Comparison of ENCODE assay signal across 1 cellular context in the genomic region with DNA sequence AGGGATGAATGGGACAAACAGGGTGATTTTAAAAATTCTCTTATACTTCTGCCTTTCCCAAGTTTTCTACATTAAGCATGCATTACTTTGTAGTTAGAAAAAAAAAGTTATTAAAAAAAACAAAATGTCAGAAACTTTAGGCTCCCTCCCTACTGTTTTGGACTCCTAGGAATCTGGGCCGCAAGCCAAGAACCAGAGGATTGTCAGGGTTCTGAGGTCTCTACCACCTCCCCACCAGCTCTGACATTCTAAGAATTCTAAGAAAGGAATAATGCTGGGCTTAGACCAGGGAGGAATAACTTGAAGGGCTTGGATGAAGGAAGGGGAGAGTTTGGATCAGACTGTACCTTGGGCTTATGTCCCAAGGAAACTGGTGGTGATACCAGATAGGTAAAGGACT.
TF ChIP-seq lines count a peak whose summit lies in the region.

No MANE protein-coding gene starts in this region.

TF ChIP-seq in K562, 482 proteins besides CTCF, POLR2A, EP300 and RAD21:
- no peak for TF ChIP-seq MEF2D (tag; conservative IDR thresholded peaks at IDR 0.05; ENCODE audit: low read depth)
- TF ChIP-seq, protein P1, sequence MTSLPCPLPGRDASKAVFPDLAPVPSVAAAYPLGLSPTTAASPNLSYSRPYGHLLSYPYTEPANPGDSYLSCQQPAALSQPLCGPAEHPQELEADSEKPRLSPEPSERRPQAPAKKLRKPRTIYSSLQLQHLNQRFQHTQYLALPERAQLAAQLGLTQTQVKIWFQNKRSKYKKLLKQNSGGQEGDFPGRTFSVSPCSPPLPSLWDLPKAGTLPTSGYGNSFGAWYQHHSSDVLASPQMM (CRISPR knock-in tag; IDR thresholded peaks at IDR 0.05) = no peak
- TF ChIP-seq RBM34 (IDR thresholded peaks at IDR 0.05; ENCODE audit: borderline replicate concordance, insufficient read depth, low read length) = no peak
- TF ChIP-seq TBL1XR1 (IDR thresholded peaks at IDR 0.05; ENCODE audit: low read length in 2 of 2) = no peak
- TF ChIP-seq ZNF232 (CRISPR knock-in tag; IDR thresholded peaks at IDR 0.05) = no peak
- no peak for TF ChIP-seq MCM3 (IDR thresholded peaks at IDR 0.05)
- TF ChIP-seq RFX7 (CRISPR knock-in tag; IDR thresholded peaks at IDR 0.05) = no peak
- TF ChIP-seq SMARCE1 (IDR thresholded peaks at IDR 0.05) = no peak
- TF ChIP-seq RBM17 (IDR thresholded peaks at IDR 0.05; ENCODE audit: borderline replicate concordance, low read depth, low read length) = no peak
- no peak for TF ChIP-seq POLR2B (IDR thresholded peaks at IDR 0.05; ENCODE audit: low read depth, partially characterized antibody)
- no peak for TF ChIP-seq FOXM1 (IDR thresholded peaks at IDR 0.05; ENCODE audit: low read depth)
- TF ChIP-seq FOXM1 (CRISPR knock-in tag; IDR thresholded peaks at IDR 0.05; ENCODE audit: low read depth) = no peak
- no peak for TF ChIP-seq COPS2 (conservative IDR thresholded peaks at IDR 0.05)
